Comparison of ENCODE assay signal across 21 cellular contexts in genomic region chr20:53927990-53928389, GRCh38.
"Had no signal": no experiment of that assay in that cellular context is flagged by ENCODE, and none has a peak within 500 bp of the region (broad histone marks: within the 10 kb centered on the region; RNA-seq: fewer than 3 reads in every experiment).

No MANE protein-coding gene starts in this region.

- H3K9me3 ChIP-seq: body of pancreas, heart left ventricle, tibial artery had no signal

- H3K27me3 Mint-ChIP-seq: activated CD4-positive, alpha-beta T cell treated with anti-CD3 and anti-CD28 coated beads, Interleukin-2, amount 10 ng/mL, durations not matched to agents 24 days and 14 days; activated CD8-positive, alpha-beta memory T cell treated with anti-CD3 and anti-CD28 coated beads, Interleukin-2, amount 10 ng/mL, durations not matched to agents 7 days and 5 days; naive B cell; stimulated activated naive CD8-positive, alpha-beta T cell treated with anti-CD3 and anti-CD28 coated beads, Interleukin-15, amount 100 ng/mL, for 72 hours had no signal

- H3K27ac ChIP-seq: body of pancreas, cardiac muscle cell, heart left ventricle, tibial artery had no signal

- ATAC-seq: activated CD4-positive, CD25-positive, alpha-beta regulatory T cell treated with anti-CD3 and anti-CD28 coated beads, Interleukin-2, amount 50 U/mL, for 24 hours; activated CD8-positive, alpha-beta memory T cell treated with anti-CD3 and anti-CD28 coated beads, Interleukin-2, amount 10 ng/mL, durations not matched to agents 7 days and 5 days; body of pancreas; heart left ventricle; sciatic nerve; stimulated activated naive CD8-positive, alpha-beta T cell treated with anti-CD3 and anti-CD28 coated beads, Interleukin-15, amount 100 ng/mL, for 72 hours had no signal

- DNase-seq: activated CD4-positive, alpha-beta memory T cell treated with anti-CD3 and anti-CD28 coated beads, Interleukin-2, amount 10 ng/mL, durations not matched to agents 7 days and 5 days; activated CD4-positive, alpha-beta T cell treated with anti-CD3 and anti-CD28 coated beads, Interleukin-2, amount 10 ng/mL, durations not matched to agents 24 days and 14 days; activated CD8-positive, alpha-beta memory T cell treated with anti-CD3 and anti-CD28 coated beads, Interleukin-2, amount 10 ng/mL, durations not matched to agents 7 days and 5 days; activated gamma-delta T cell; activated naive CD4-positive, alpha-beta T cell treated with anti-CD3 and anti-CD28 coated beads, Interleukin-2, amount 50 U/mL, for 16 hours; anterior cingulate cortex; body of pancreas; cortex of kidney; heart left ventricle; mesendoderm; naive B cell; occipital lobe; posterior cingulate gyrus; small intestine; stimulated activated CD4-positive, alpha-beta T cell treated with anti-CD3 and anti-CD28 coated beads, Interleukin-4, amount 100 ng/mL, for 24 hours; stimulated activated naive CD8-positive, alpha-beta T cell treated with anti-CD3 and anti-CD28 coated beads, Interleukin-15, amount 100 ng/mL, for 72 hours; tibial artery had no signal

- H3K4me3 ChIP-seq: body of pancreas, cardiac muscle cell, heart left ventricle, tibial artery had no signal

- H3K9me3 Mint-ChIP-seq: activated CD4-positive, alpha-beta memory T cell treated with anti-CD3 and anti-CD28 coated beads, Interleukin-2, amount 10 ng/mL, durations not matched to agents 7 days and 5 days; activated CD4-positive, alpha-beta T cell treated with anti-CD3 and anti-CD28 coated beads, Interleukin-2, amount 10 ng/mL, durations not matched to agents 24 days and 14 days; activated T-helper 1 cell treated with anti-CD3 and anti-CD28 coated beads, Interleukin-12 subunit alpha, Interleukin-12 subunit beta, Interleukin-2, Interleukin-4 antibody, amounts not matched to agents 30 ng/mL and 10 ng/mL and 1 ng/mL, durations not matched to agents 14 hours and 24 hours and 36 hours; naive B cell; stimulated activated naive CD8-positive, alpha-beta T cell treated with anti-CD3 and anti-CD28 coated beads, Interleukin-15, amount 100 ng/mL, for 72 hours had no signal

- H3K27me3 ChIP-seq: body of pancreas, cardiac muscle cell, heart left ventricle, tibial artery had no signal

- H3K4me3 Mint-ChIP-seq: activated CD4-positive, alpha-beta memory T cell treated with anti-CD3 and anti-CD28 coated beads, Interleukin-2, amount 10 ng/mL, durations not matched to agents 7 days and 5 days; activated CD4-positive, alpha-beta T cell treated with anti-CD3 and anti-CD28 coated beads, Interleukin-2, amount 10 ng/mL, durations not matched to agents 24 days and 14 days; activated CD8-positive, alpha-beta memory T cell treated with anti-CD3 and anti-CD28 coated beads, Interleukin-2, amount 10 ng/mL, durations not matched to agents 7 days and 5 days; activated T-helper 1 cell treated with anti-CD3 and anti-CD28 coated beads, Interleukin-12 subunit alpha, Interleukin-12 subunit beta, Interleukin-2, Interleukin-4 antibody, amounts not matched to agents 30 ng/mL and 10 ng/mL and 1 ng/mL, durations not matched to agents 14 hours and 24 hours and 36 hours; stimulated activated naive CD8-positive, alpha-beta T cell treated with anti-CD3 and anti-CD28 coated beads, Interleukin-15, amount 100 ng/mL, for 72 hours had no signal

- H3K36me3 Mint-ChIP-seq: activated CD8-positive, alpha-beta memory T cell treated with anti-CD3 and anti-CD28 coated beads, Interleukin-2, amount 10 ng/mL, durations not matched to agents 7 days and 5 days; naive B cell had no signal

- H3K27ac Mint-ChIP-seq: activated CD4-positive, alpha-beta memory T cell treated with anti-CD3 and anti-CD28 coated beads, Interleukin-2, amount 10 ng/mL, durations not matched to agents 7 days and 5 days; activated CD4-positive, alpha-beta T cell treated with anti-CD3 and anti-CD28 coated beads, Interleukin-2, amount 10 ng/mL, durations not matched to agents 24 days and 14 days; activated CD8-positive, alpha-beta memory T cell treated with anti-CD3 and anti-CD28 coated beads, Interleukin-2, amount 10 ng/mL, durations not matched to agents 7 days and 5 days; activated T-helper 1 cell treated with anti-CD3 and anti-CD28 coated beads, Interleukin-12 subunit alpha, Interleukin-12 subunit beta, Interleukin-2, Interleukin-4 antibody, amounts not matched to agents 30 ng/mL and 10 ng/mL and 1 ng/mL, durations not matched to agents 14 hours and 24 hours and 36 hours; stimulated activated naive CD8-positive, alpha-beta T cell treated with anti-CD3 and anti-CD28 coated beads, Interleukin-15, amount 100 ng/mL, for 72 hours had no signal

- H3K36me3 ChIP-seq: cardiac muscle cell, heart left ventricle, tibial artery had no signal
